ENCODE assay signal across 18 cellular contexts in genomic region chr10:22833781-22834180, GRCh38.
A peak's percentile ranks its signal among the peaks of the same experiment; 100 is the strongest.
DNase-seq lines count a peak whose midpoint lies in the region; ATAC-seq, FAIRE-seq and TF ChIP-seq lines count a peak whose summit lies in the region.
"Had no signal": no experiment of that assay in that cellular context is flagged by ENCODE, and none has a peak within 500 bp of the region (broad histone marks: within the 10 kb centered on the region; RNA-seq: fewer than 3 reads in every experiment).

No MANE protein-coding gene starts in this region.

- no peaks in the 10 kb centered on the region for H3K79me1 ChIP-seq in H1 (ENCODE audit: low read depth, low read length)

- no peak overlapping the region for H4K91ac ChIP-seq in H1 (replicated peaks; ENCODE audit: insufficient read length, low read length)

- POLR2A ChIA-PET in H1 (lab: Charles Lee; ENCODE audit: partially characterized antibody) = no interaction called here

- H4K20me1 ChIP-seq in H1 (replicated peaks in 1 of 2; ENCODE audit: control insufficient read depth in 1 of 2, insufficient read depth in 2 of 2, low read length in 2 of 2) = no peaks in the 10 kb centered on the region
- no peaks in the 10 kb centered on the region for H4K20me1 ChIP-seq in neural progenitor cell (ENCODE audit: low read depth)
- H4K20me1 ChIP-seq: BLaER1 had no signal

- no peak overlapping the region for H3K18ac ChIP-seq in H1 (ENCODE audit: extremely low read depth, low read length)

- H3K4me2 ChIP-seq in H1 (ENCODE audit: insufficient read depth in 1 of 2, low read depth in 2 of 2, low read length in 2 of 2) = no peak overlapping the region
- no peak overlapping the region for H3K4me2 ChIP-seq in neural progenitor cell
- H3K4me2 ChIP-seq: BLaER1 had no signal

- H3K23ac ChIP-seq in H1 (ENCODE audit: insufficient read length) = no peak overlapping the region

- H3K4me1 ChIP-seq in H1 (replicated peaks in 1 of 4; ENCODE audit: control insufficient read depth in 3 of 4, insufficient read depth in 4 of 4, low read length in 3 of 4) (no peaks in the 10 kb centered on the region; a peak in 1 of 7 replicates), neural progenitor cell (peaks cover 14% of the 10 kb centered on the region), Peyer's patch (no peaks in the 10 kb centered on the region)
- H3K4me1 ChIP-seq: BLaER1 had no signal

- H3K14ac ChIP-seq in H1 (ENCODE audit: insufficient read length) = no peak overlapping the region

- FAIRE-seq in H1 (lab: Jason Lieb, UNC) = no peak

- H3K56ac ChIP-seq in H1 (replicated peaks; ENCODE audit: insufficient read length, low read depth, low read length) = no peak overlapping the region

- DNase-seq in Ammon's horn (ENCODE audit: low spot score) = peak; percentile 41
- peak; percentile 62 for DNase-seq in NCI-H1048 (lab: John Stamatoyannopoulos, UW)
- no peak for DNase-seq in H1 (ENCODE audit: low read depth in 1 of 2, low spot score in 2 of 2)
- DNase-seq in neural progenitor cell (ENCODE audit: low spot score) = no peak
- no peak for DNase-seq in amygdala (lab: John Stamatoyannopoulos, UW)
- DNase-seq in cerebellum (ENCODE audit: low spot score) = no peak
- DNase-seq in Peyer's patch = no peak
- DNase-seq: CD8-positive, alpha-beta memory T cell; H9; NCI-H1105 treated with DMSO at 0.1 percent for 48 hours; NCI-H187; NCI-H446 treated with DMSO at 0.1 percent for 48 hours; NCI-H774; SJCRH30 had no signal

- H3K27me3 ChIP-seq in H1 (replicated peaks in 1 of 4; ENCODE audit: control insufficient read depth in 3 of 4, extremely low read depth in 1 of 4, insufficient read depth in 3 of 4, low read length in 3 of 4) (no peaks in the 10 kb centered on the region), neural progenitor cell (no peaks in the 10 kb centered on the region), Peyer's patch (no peaks in the 10 kb centered on the region)
- H3K27me3 ChIP-seq: BLaER1, SJCRH30 had no signal

- no peak overlapping the region for H2BK5ac ChIP-seq in H1 (ENCODE audit: low read depth, low read length)

- no peak overlapping the region for H3K27ac Mint-ChIP-seq in neural progenitor cell
- H3K27ac Mint-ChIP-seq: CD8-positive, alpha-beta memory T cell; H9; IgD-negative memory B cell had no signal

- ATAC-seq in GM18502 (IDR thresholded peaks at IDR 0.05; ENCODE audit: poor library complexity, unreplicated experiment) = no peak

- H3K9me3 ChIP-seq in H1 (ENCODE audit: insufficient read depth in 2 of 2, low read depth in 1 of 2, low read length in 1 of 2) (no peaks in the 10 kb centered on the region), neural progenitor cell (ENCODE audit: low read depth) (no peaks in the 10 kb centered on the region), Peyer's patch (no peaks in the 10 kb centered on the region)
- H3K9me3 ChIP-seq: SJCRH30 had no signal

- peaks cover 2% of the 10 kb centered on the region for H3K27me3 Mint-ChIP-seq in neural progenitor cell (ENCODE audit: insufficient read depth, low read depth)
- H3K27me3 Mint-ChIP-seq: IgD-negative memory B cell had no signal

- no peak overlapping the region for H2AK5ac ChIP-seq in H1 (ENCODE audit: low read depth, low read length)

- no peaks in the 10 kb centered on the region for H3K4me1 Mint-ChIP-seq in neural progenitor cell
- H3K4me1 Mint-ChIP-seq: CD8-positive, alpha-beta memory T cell had no signal

- 0 out of 2 replicates have a peak overlapping the region, but pooled peaks have one; percentile 60 for H2BK12ac ChIP-seq in H1 (ENCODE audit: low read depth, low read length)

- no peak for TF ChIP-seq RAD21 in H1 (IDR thresholded peaks at IDR 0.05 in 1 of 2, conservative IDR thresholded peaks at IDR 0.05 in 1 of 2; ENCODE audit: low read depth in 2 of 2, low read length in 2 of 2)

- no peak overlapping the region for H3K4me3 Mint-ChIP-seq in neural progenitor cell
- H3K4me3 Mint-ChIP-seq: CD8-positive, alpha-beta memory T cell; H9; IgD-negative memory B cell had no signal

- no peak for TF ChIP-seq POLR2A in H1 (IDR thresholded peaks at IDR 0.05; ENCODE audit: control extremely low read depth in 1 of 2, low read depth in 2 of 2, low read length in 2 of 2)
- no peak for TF ChIP-seq POLR2A in Peyer's patch (IDR thresholded peaks at IDR 0.05)

- H3K27ac ChIP-seq in H1 (ENCODE audit: low read depth, low read length) (no peak overlapping the region), neural progenitor cell (no peak overlapping the region), Peyer's patch (no peak overlapping the region)
- H3K27ac ChIP-seq: BLaER1, RWPE1, SJCRH30 had no signal

- no peak overlapping the region for H4K5ac ChIP-seq in H1 (ENCODE audit: insufficient read length, low read depth, low read length)

- no peak overlapping the region for H3K4ac ChIP-seq in H1 (replicated peaks; ENCODE audit: insufficient read length, low read depth, low read length)

- H3K9ac ChIP-seq in H1 (replicated peaks in 1 of 4; ENCODE audit: extremely low read depth in 1 of 4, low read depth in 3 of 4, low read length in 3 of 4) (no peak overlapping the region), neural progenitor cell (no peak overlapping the region)
- H3K9ac ChIP-seq: BLaER1 had no signal

- no peak for TF ChIP-seq EP300 in H1 (IDR thresholded peaks at IDR 0.05; ENCODE audit: borderline replicate concordance in 1 of 2, low read depth in 2 of 2, low read length in 2 of 2)

- no peak overlapping the region for H3K4me3 ChIP-seq in H1 (ENCODE audit: extremely low read depth in 1 of 4, insufficient read depth in 2 of 4, low read depth in 3 of 4, low read length in 4 of 4)
- no peak overlapping the region for H3K4me3 ChIP-seq in neural progenitor cell
- no peak overlapping the region for H3K4me3 ChIP-seq in Peyer's patch
- H3K4me3 ChIP-seq: BLaER1, SJCRH30 had no signal

- no peak overlapping the region for H2BK120ac ChIP-seq in H1 (replicated peaks; ENCODE audit: low read depth, low read length)

- H3K36me3 ChIP-seq in H1 (ENCODE audit: control insufficient read depth in 2 of 4, insufficient read depth in 4 of 4, low read length in 3 of 4) (no peaks in the 10 kb centered on the region), neural progenitor cell (no peaks in the 10 kb centered on the region), Peyer's patch (no peaks in the 10 kb centered on the region)
- H3K36me3 ChIP-seq: BLaER1, SJCRH30 had no signal

- no peak overlapping the region for H2BK20ac ChIP-seq in H1 (ENCODE audit: low read length)

- TF ChIP-seq CTCF in H1 (IDR thresholded peaks at IDR 0.05; ENCODE audit: control extremely low read depth in 1 of 3, insufficient read depth in 1 of 3, low read depth in 1 of 3, low read length in 3 of 3) (no peak), neural progenitor cell (IDR thresholded peaks at IDR 0.05) (no peak), Peyer's patch (IDR thresholded peaks at IDR 0.05) (no peak)

- no peaks in the 10 kb centered on the region for H3K23me2 ChIP-seq in H1 (ENCODE audit: low read depth, low read length)

- H3K79me2 ChIP-seq in H1 (ENCODE audit: control insufficient read depth in 1 of 2, insufficient read depth in 2 of 2, low read length in 2 of 2) (no peaks in the 10 kb centered on the region), neural progenitor cell (ENCODE audit: low read depth) (no peaks in the 10 kb centered on the region)

- no peaks in the 10 kb centered on the region for H3F3A ChIP-seq in neural progenitor cell (ENCODE audit: low read depth)

- WGBS in H1 (ENCODE audit: extremely low coverage in 1 of 2, insufficient coverage in 1 of 2, insufficient read length in 1 of 2, insufficient replicate concordance in 2 of 2, low coverage in 1 of 2, low lambda C conversion rate in 2 of 2, missing lambda C conversion rate in 1 of 2), 2 experiments = 76% methylated on average over 1 of the region's 1 CpG; no CpG with 5 or more reads in 1 of the 2 experiments

- H3K9me3 Mint-ChIP-seq in neural progenitor cell = peaks cover 2% of the 10 kb centered on the region
- H3K9me3 Mint-ChIP-seq: CD8-positive, alpha-beta memory T cell; H9 had no signal

- CTCF ChIA-PET in H1 (lab: Charles Lee; ENCODE audit: partially characterized antibody) = no interaction called here

- H2AFZ ChIP-seq in H1 (ENCODE audit: low read length) (0 out of 2 replicates have a peak overlapping the region, but pooled peaks have one; percentile 7), neural progenitor cell (replicated peaks) (peak overlapping the region; percentile 22)

- H3K36me3 Mint-ChIP-seq in neural progenitor cell = no peaks in the 10 kb centered on the region
- H3K36me3 Mint-ChIP-seq: IgD-negative memory B cell had no signal

- H2BK15ac ChIP-seq in H1 (ENCODE audit: low read length) = no peak overlapping the region

- no peak overlapping the region for H4K8ac ChIP-seq in H1 (ENCODE audit: extremely low read depth, insufficient read depth, low read length)

TF ChIP-seq in H1, 55 proteins besides CTCF, POLR2A, EP300 and RAD21:
- TF ChIP-seq PHF8 (conservative IDR thresholded peaks at IDR 0.05; ENCODE audit: low read depth, low read length) = no peak
- no peak for TF ChIP-seq ASH2L (IDR thresholded peaks at IDR 0.05; ENCODE audit: low read length)
- TF ChIP-seq ZNF274 (IDR thresholded peaks at IDR 0.05; ENCODE audit: borderline replicate concordance, extremely low read depth, low read length) = no peak
- no peak for TF ChIP-seq SP4 (IDR thresholded peaks at IDR 0.05; ENCODE audit: low read length)
- no peak for TF ChIP-seq E2F6 (IDR thresholded peaks at IDR 0.05)
- no peak for TF ChIP-seq JUND (IDR thresholded peaks at IDR 0.05; ENCODE audit: low read length)
- no peak for TF ChIP-seq NRF1 (IDR thresholded peaks at IDR 0.05; ENCODE audit: low read depth, low read length)
- TF ChIP-seq MAFK (IDR thresholded peaks at IDR 0.05; ENCODE audit: low read depth, low read length) = no peak
- no peak for TF ChIP-seq SP1 (IDR thresholded peaks at IDR 0.05; ENCODE audit: low read depth, low read length)
- no peak for TF ChIP-seq CTBP2 (IDR thresholded peaks at IDR 0.05; ENCODE audit: borderline replicate concordance, insufficient read depth, insufficient read length, low read length)
- TF ChIP-seq CREB1 (IDR thresholded peaks at IDR 0.05) = no peak
- TF ChIP-seq TEAD4 (IDR thresholded peaks at IDR 0.05; ENCODE audit: low read depth, low read length) = no peak

Comparison
In these comparisons a context has a peak if more than half of its experiments do, and no peak if none do; other contexts are left out.
1. DNase-seq: peak in Ammon's horn (single experiment) and NCI-H1048 (single experiment); none in H1 (0 of 2), neural progenitor cell (single experiment), amygdala (0 of 56), cerebellum (single experiment) and Peyer's patch (0 of 3).